In genomic region chr1:69315823-69316222, GRCh38 we compare ENCODE assay signal across 1 cellular context.
TF ChIP-seq lines count a peak whose summit lies in the region.

No MANE protein-coding gene starts in this region.

TF ChIP-seq in GM23338, 12 proteins besides CTCF, POLR2A, EP300 and RAD21 (continued from another document):
- TF ChIP-seq ZNF462 (CRISPR knock-in tag; IDR thresholded peaks at IDR 0.05) = no peak
- TF ChIP-seq REST (IDR thresholded peaks at IDR 0.05; ENCODE audit: unreplicated experiment) = no peak
- TF ChIP-seq JUNB (IDR thresholded peaks at IDR 0.05; ENCODE audit: unreplicated experiment) = no peak
- TF ChIP-seq ZNF331 (CRISPR knock-in tag; IDR thresholded peaks at IDR 0.05; ENCODE audit: low read depth) = no peak
- no peak for TF ChIP-seq ETS1 (IDR thresholded peaks at IDR 0.05)
- no peak for TF ChIP-seq STAT1 (IDR thresholded peaks at IDR 0.05; ENCODE audit: unreplicated experiment)
- no peak for TF ChIP-seq POLR2AphosphoS5 (IDR thresholded peaks at IDR 0.05; ENCODE audit: low read depth)
- TF ChIP-seq EZH2 (IDR thresholded peaks at IDR 0.05; ENCODE audit: low read depth, unreplicated experiment) = no peak
- no peak for TF ChIP-seq CREB1 (CRISPR knock-in tag; IDR thresholded peaks at IDR 0.05; ENCODE audit: low read depth)
- TF ChIP-seq ZNF114 (CRISPR knock-in tag; IDR thresholded peaks at IDR 0.05) = no peak
